Comparison of ENCODE assay signal across 8 cellular contexts in the genomic region with DNA sequence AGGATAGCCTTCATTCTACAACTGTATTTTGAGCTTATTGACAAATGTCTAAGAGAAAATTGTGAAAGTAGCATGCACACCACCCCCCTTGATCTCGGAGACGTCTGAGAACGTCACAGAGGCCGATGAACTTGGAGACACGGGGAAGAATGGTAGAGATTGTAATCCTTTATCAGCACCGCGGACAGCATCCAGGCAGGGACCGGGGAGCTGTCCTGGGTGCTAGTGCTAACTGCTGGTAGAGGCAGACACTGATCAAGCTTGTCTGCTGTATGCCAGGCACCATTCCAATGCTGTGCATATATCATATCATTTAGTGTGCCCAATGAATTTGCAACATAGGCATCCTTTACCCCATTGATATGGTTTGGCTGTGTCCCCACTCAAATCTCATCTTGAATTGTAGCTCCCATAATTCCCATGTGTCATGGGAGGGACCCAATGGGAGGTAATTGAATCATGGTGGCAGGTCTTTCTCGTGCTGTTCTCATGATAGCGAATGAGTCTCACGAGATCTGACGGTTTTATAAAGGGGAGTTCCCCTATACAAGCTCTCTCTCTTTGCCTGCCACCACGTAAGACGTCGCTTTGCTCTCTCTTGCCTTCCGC.
DNase-seq lines count a peak whose midpoint lies in the region; ATAC-seq and TF ChIP-seq lines count a peak whose summit lies in the region.

No MANE protein-coding gene starts in this region.

- peaks cover 45% of the 10 kb centered on the region for H3K27me3 ChIP-seq in adipocyte (replicated peaks; ENCODE audit: control insufficient read depth, insufficient read depth, low read length)

- DNase-seq in GM10266 (ENCODE audit: extremely low spot score) (peak; percentile 70), NOMO-1 treated with DMSO at 0.1 percent for 48 hours (lab: John Stamatoyannopoulos, UW; ENCODE audit: unreplicated experiment) (peak; percentile 50), adipocyte (ENCODE audit: low read depth) (peak; percentile 77), iPS-NIHi11 (ENCODE audit: low spot score) (peak; percentile 89), NCI-H82 (lab: John Stamatoyannopoulos, UW) (no peak)
- peak; percentile 38 to 41 for DNase-seq in stimulated activated CD4-positive, alpha-beta T cell treated with anti-CD3 and anti-CD28 coated beads, Interleukin-4, amount 100 ng/mL, for 48 hours (ENCODE audit: low read depth in 2 of 2)

- ATAC-seq in HG02588 (IDR thresholded peaks at IDR 0.05; ENCODE audit: unreplicated experiment) (no peak), HG02981 (IDR thresholded peaks at IDR 0.05; ENCODE audit: unreplicated experiment) (no peak)

- no peak overlapping the region for H3K4me3 ChIP-seq in adipocyte (ENCODE audit: low read length)

- no peak for TF ChIP-seq CTCF in GM10266 (IDR thresholded peaks at IDR 0.05; ENCODE audit: control insufficient read depth, insufficient read depth, low read depth, missing control alignments)

- H3K36me3 ChIP-seq in adipocyte (ENCODE audit: control insufficient read depth, insufficient read depth, low read length, severe bottlenecking): no peaks in the 10 kb centered on the region

- H3K9me3 ChIP-seq in adipocyte (ENCODE audit: control insufficient read depth, low read length): peaks cover under 1% of the 10 kb centered on the region

- H3K4me1 ChIP-seq in adipocyte (ENCODE audit: control insufficient read depth, insufficient read depth, low read length): no peaks in the 10 kb centered on the region

- H3K9ac ChIP-seq in adipocyte (ENCODE audit: low read length): no peak overlapping the region
